In genomic region chr1:227946624-227947424, GRCh38 we compare ENCODE assay signal across 1 cellular context.
TF ChIP-seq lines count a peak whose summit lies in the region.

No MANE protein-coding gene starts in this region.

TF ChIP-seq in GM12878, 131 proteins besides CTCF, POLR2A, EP300 and RAD21 (continued from another document):
- TF ChIP-seq PRDM15 (CRISPR knock-in tag; IDR thresholded peaks at IDR 0.05), result no peak
